Comparison of ENCODE assay signal across 25 cellular contexts in the genomic region with DNA sequence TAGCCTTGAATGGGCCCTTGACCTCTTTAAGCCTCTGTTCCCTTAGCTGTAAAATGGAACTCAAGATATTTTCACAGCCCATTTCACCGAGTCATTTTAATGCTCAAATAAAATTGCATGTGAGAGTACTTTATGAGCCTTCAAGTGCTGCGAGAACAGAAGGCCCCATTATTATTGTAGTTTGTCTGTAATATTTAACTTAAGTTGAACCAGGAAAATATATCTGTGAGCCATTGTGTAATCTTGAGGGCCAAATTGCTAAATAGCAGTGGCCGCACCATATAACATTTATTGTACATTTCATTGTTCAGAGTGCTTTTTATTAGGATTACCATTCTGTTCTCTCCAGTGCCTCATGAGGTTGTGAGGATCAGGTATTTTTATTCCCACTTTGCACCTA.
"Had no signal": no experiment of that assay in that cellular context is flagged by ENCODE, and none has a peak within 500 bp of the region (broad histone marks: within the 10 kb centered on the region; RNA-seq: fewer than 3 reads in every experiment).

No MANE protein-coding gene starts in this region.

- H3K9me3 ChIP-seq: body of pancreas, breast epithelium, SJCRH30, SK-N-SH had no signal

- H3K36me3 ChIP-seq: breast epithelium, SJCRH30 had no signal

- H3K27ac ChIP-seq: body of pancreas, breast epithelium, SJCRH30 had no signal

- H3K4me3 ChIP-seq: body of pancreas, breast epithelium, K562, SJCRH30 had no signal

- H3K27me3 ChIP-seq: body of pancreas, breast epithelium, SJCRH30 had no signal

- H3K4me1 ChIP-seq: body of pancreas, breast epithelium, SJCRH30 had no signal

- ATAC-seq: activated CD8-positive, alpha-beta T cell treated with anti-CD3 and anti-CD28 coated beads for 36 hours; activated T-cell treated with anti-CD3 and anti-CD28 coated beads, Interleukin-2, amount 50 U/mL, for 72 hours; activated T-helper 17 cell treated with anti-CD3 and anti-CD28 coated beads, Interleukin-2, amount 50 U/mL, for 72 hours; body of pancreas; K562; Panc1 had no signal

- DNase-seq: activated CD4-positive, alpha-beta T cell treated with anti-CD3 and anti-CD28 coated beads, Interleukin-2, amount 10 ng/mL, durations not matched to agents 24 days and 14 days; activated CD4-positive, alpha-beta T cell treated with anti-CD3 and anti-CD28 coated beads, Interleukin-2, amount 50 U/mL, for 4 hours; activated CD8-positive, alpha-beta T cell treated with anti-CD3 and anti-CD28 coated beads for 36 hours; activated gamma-delta T cell; activated naive CD4-positive, alpha-beta T cell treated with Interleukin-2 at 50 U/mL for 16 hours; activated naive CD8-positive, alpha-beta T cell treated with anti-CD3 and anti-CD28 coated beads, Interleukin-2, amount 10 ng/mL, durations not matched to agents 7 days and 5 days; activated T-cell treated with anti-CD3 and anti-CD28 coated beads, Interleukin-2, amount 50 U/mL, for 1 hour; activated T-cell treated with anti-CD3 and anti-CD28 coated beads, Interleukin-2, amount 50 U/mL, for 72 hours; body of pancreas; NCI-H1092 treated with DMSO at 0.1 percent for 48 hours; NCI-H146; NCI-H187 treated with DMSO at 0.1 percent for 48 hours; NCI-H2081 treated with DMSO at 0.1 percent for 48 hours; NCI-H2171; NCI-H226; NCI-H446 treated with DMSO at 0.1 percent for 48 hours; NCI-H524; NCI-H69; SHP77; SJCRH30; SK-N-SH had no signal
